In genomic region chr2:26112201-26112600, GRCh38 we compare ENCODE assay signal across 24 cellular contexts.
"Had no signal": no experiment of that assay in that cellular context is flagged by ENCODE, and none has a peak within 500 bp of the region (broad histone marks: within the 10 kb centered on the region; RNA-seq: fewer than 3 reads in every experiment).

No MANE protein-coding gene starts in this region.

- H3K27ac Mint-ChIP-seq: endodermal cell; nephron progenitor cell; stimulated activated memory B cell treated with anti-CD40 and anti-IgM and Interleukin-4, amounts not matched to agents 10 μg/mL and 1 μg/mL and 100 μg/mL, for 72 hours; stimulated activated naive CD8-positive, alpha-beta T cell treated with anti-CD3 and anti-CD28 coated beads, Interleukin-15, amount 100 ng/mL, for 72 hours had no signal

- DNase-seq: colonic mucosa; dermis blood vessel endothelial cell; endodermal cell; erythroblast; foreskin keratinocyte; head of caudate nucleus; left colon; left ventricle myocardium superior; mesenchymal stem cell; naive thymus-derived CD4-positive, alpha-beta T cell; nephron progenitor cell; posterior cingulate gyrus; spleen; stimulated activated CD4-positive, alpha-beta T cell treated with anti-CD3 and anti-CD28 coated beads, Interleukin-15, amount 100 ng/mL, for 24 hours; stimulated activated CD4-positive, alpha-beta T cell treated with anti-CD3 and anti-CD28 coated beads, Interleukin-1b, Interleukin-23, amount 100 ng/mL, for 48 hours; stimulated activated CD4-positive, alpha-beta T cell treated with anti-CD3 and anti-CD28 coated beads, Interleukin-4, amount 100 ng/mL, for 24 hours; stimulated activated naive CD8-positive, alpha-beta T cell treated with anti-CD3 and anti-CD28 coated beads, Interleukin-15, amount 100 ng/mL, for 72 hours; substantia nigra; transverse colon had no signal

- H3K4me1 ChIP-seq: colonic mucosa, foreskin keratinocyte had no signal

- H3K27me3 Mint-ChIP-seq: naive thymus-derived CD4-positive, alpha-beta T cell; stimulated activated memory B cell treated with anti-CD40 and anti-IgM and Interleukin-4, amounts not matched to agents 10 μg/mL and 1 μg/mL and 100 μg/mL, for 72 hours; stimulated activated naive CD8-positive, alpha-beta T cell treated with anti-CD3 and anti-CD28 coated beads, Interleukin-15, amount 100 ng/mL, for 72 hours had no signal

- H3K4me3 ChIP-seq: colonic mucosa, hepatocyte, lung, spleen, thoracic aorta, transverse colon had no signal

- H3K9me3 Mint-ChIP-seq: endodermal cell; naive thymus-derived CD4-positive, alpha-beta T cell; nephron progenitor cell; stimulated activated memory B cell treated with anti-CD40 and anti-IgM and Interleukin-4, amounts not matched to agents 10 μg/mL and 1 μg/mL and 100 μg/mL, for 72 hours; stimulated activated naive CD8-positive, alpha-beta T cell treated with anti-CD3 and anti-CD28 coated beads, Interleukin-15, amount 100 ng/mL, for 72 hours had no signal

- H3K27ac ChIP-seq: colonic mucosa, foreskin keratinocyte, hepatocyte, spleen, thoracic aorta, transverse colon had no signal

- H3K9me3 ChIP-seq: colonic mucosa, spleen, thoracic aorta, transverse colon had no signal

- H3K4me1 Mint-ChIP-seq: endodermal cell, nephron progenitor cell had no signal

- H3K4me3 Mint-ChIP-seq: endodermal cell; naive thymus-derived CD4-positive, alpha-beta T cell; nephron progenitor cell; stimulated activated memory B cell treated with anti-CD40 and anti-IgM and Interleukin-4, amounts not matched to agents 10 μg/mL and 1 μg/mL and 100 μg/mL, for 72 hours; stimulated activated naive CD8-positive, alpha-beta T cell treated with anti-CD3 and anti-CD28 coated beads, Interleukin-15, amount 100 ng/mL, for 72 hours had no signal

- H3K27me3 ChIP-seq: colonic mucosa, foreskin keratinocyte, hepatocyte, spleen, transverse colon had no signal

- ATAC-seq: foreskin keratinocyte; left colon; left ventricle myocardium superior; naive thymus-derived CD4-positive, alpha-beta T cell; sciatic nerve; stimulated activated memory B cell treated with anti-CD40 and anti-IgM and Interleukin-4, amounts not matched to agents 10 μg/mL and 1 μg/mL and 100 μg/mL, for 72 hours; stimulated activated naive CD8-positive, alpha-beta T cell treated with anti-CD3 and anti-CD28 coated beads, Interleukin-15, amount 100 ng/mL, for 72 hours had no signal

- H3K4me2 ChIP-seq: hepatocyte had no signal
